ENCODE assay signal across 9 cellular contexts in genomic region chr14:106875503-106875902, GRCh38.
DNase-seq lines count a peak whose midpoint lies in the region; ATAC-seq and TF ChIP-seq lines count a peak whose summit lies in the region.
"Had no signal": no experiment of that assay in that cellular context is flagged by ENCODE, and none has a peak within 500 bp of the region (broad histone marks: within the 10 kb centered on the region; RNA-seq: fewer than 3 reads in every experiment).

No MANE protein-coding gene starts in this region.

- H3K4me1 ChIP-seq in OCI-LY1 (ENCODE audit: insufficient read depth, low read length, severe bottlenecking) = peaks cover 78% of the 10 kb centered on the region
- H3K4me1 ChIP-seq in esophagus squamous epithelium = no peaks in the 10 kb centered on the region

- H3K9ac ChIP-seq in OCI-LY1 (ENCODE audit: low read length) = peak overlapping the region; percentile 35; the same call in 1 of the 2 replicates

- no peak for TF ChIP-seq POLR2A in esophagus squamous epithelium (IDR thresholded peaks at IDR 0.05)

- H3K27ac Mint-ChIP-seq in glutamatergic neuron (ENCODE audit: unreplicated experiment) = no peak overlapping the region

- H3K4me3 ChIP-seq in OCI-LY1 (ENCODE audit: low read depth, low read length, poor library complexity, severe bottlenecking) (no peak overlapping the region), epithelial cell of proximal tubule (ENCODE audit: low read depth, low read length) (no peak overlapping the region), esophagus squamous epithelium (no peak overlapping the region)

- peak; percentile 98 for TF ChIP-seq CTCF in OCI-LY1 (IDR thresholded peaks at IDR 0.05; ENCODE audit: low read length)
- TF ChIP-seq CTCF in epithelial cell of proximal tubule (conservative IDR thresholded peaks at IDR 0.05; ENCODE audit: low read depth, low read length) = peak; percentile 54
- no peak for TF ChIP-seq CTCF in glutamatergic neuron (IDR thresholded peaks at IDR 0.05; ENCODE audit: partially characterized antibody, unreplicated experiment)
- TF ChIP-seq CTCF in esophagus squamous epithelium (IDR thresholded peaks at IDR 0.05) = no peak

- H3K36me3 Mint-ChIP-seq in glutamatergic neuron (ENCODE audit: unreplicated experiment) = peaks cover 7% of the 10 kb centered on the region

- H3K27me3 ChIP-seq in OCI-LY1 (ENCODE audit: insufficient read depth, low read length) (no peaks in the 10 kb centered on the region), esophagus squamous epithelium (peaks cover 0 to 45% (median 0%) of the 10 kb centered on the region in 4 donors)

- H4K20me1 ChIP-seq in OCI-LY1 (ENCODE audit: insufficient read depth, low read length) = no peaks in the 10 kb centered on the region

- no peaks in the 10 kb centered on the region for H3F3A ChIP-seq in OCI-LY1 (ENCODE audit: insufficient read depth, low read length)

- peaks cover 11% of the 10 kb centered on the region for H3K9me3 Mint-ChIP-seq in glutamatergic neuron (ENCODE audit: unreplicated experiment)

- intact Hi-C loops in esophagus squamous epithelium (cut with DNase I) = no loop called here

- H3K9me2 ChIP-seq in OCI-LY1 (ENCODE audit: low read depth, low read length) = no peaks in the 10 kb centered on the region

- H3K36me3 ChIP-seq in OCI-LY1 (ENCODE audit: insufficient read depth, low read length) (no peaks in the 10 kb centered on the region), esophagus squamous epithelium (no peaks in the 10 kb centered on the region)

- H3K9me3 ChIP-seq in OCI-LY1 (ENCODE audit: low read length) = no peaks in the 10 kb centered on the region
- H3K9me3 ChIP-seq in esophagus squamous epithelium = no peaks in the 10 kb centered on the region

- H3K27ac ChIP-seq in OCI-LY1 (ENCODE audit: low read depth, low read length, poor library complexity, severe bottlenecking) (peak overlapping the region; percentile 89), esophagus squamous epithelium (no peak overlapping the region)

- no peaks in the 10 kb centered on the region for H3K4me1 Mint-ChIP-seq in glutamatergic neuron (ENCODE audit: low read depth, unreplicated experiment)

- WGBS in esophagus squamous epithelium, 2 donors = 23 to 26% methylated on average over 4 of the region's 4 CpGs

- no peaks in the 10 kb centered on the region for H3K27me3 Mint-ChIP-seq in glutamatergic neuron (ENCODE audit: unreplicated experiment)

- H3K4me3 Mint-ChIP-seq in glutamatergic neuron (ENCODE audit: unreplicated experiment) = no peak overlapping the region

- no peaks in the 10 kb centered on the region for H3K79me2 ChIP-seq in OCI-LY1 (ENCODE audit: insufficient read depth, low read length)

- peak overlapping the region; percentile 38 for H3K4me2 ChIP-seq in OCI-LY1 (ENCODE audit: low read length)

- DNase-seq in CD1c-positive myeloid dendritic cell (ENCODE audit: extremely low spot score) = peak; percentile 40
- no peak for DNase-seq in epithelial cell of proximal tubule (ENCODE audit: low read depth)
- no peak for DNase-seq in glutamatergic neuron
- DNase-seq in esophagus squamous epithelium (lab: John Stamatoyannopoulos, UW) = no peak
- no peak for DNase-seq in NCI-H146 treated with DMSO at 0.1 percent for 48 hours (lab: John Stamatoyannopoulos, UW; ENCODE audit: unreplicated experiment)
- DNase-seq: NCI-H1048 had no signal

- no peak overlapping the region for H2AFZ ChIP-seq in OCI-LY1 (ENCODE audit: low read length)

- ATAC-seq in GM18907 (IDR thresholded peaks at IDR 0.05; ENCODE audit: unreplicated experiment) = peak; percentile 45
- no peak for ATAC-seq in esophagus mucosa

Comparison
In these comparisons a context has a peak if more than half of its experiments do, and no peak if none do; other contexts are left out.
1. CTCF ChIP-seq: peak in OCI-LY1 (single experiment) and epithelial cell of proximal tubule (single experiment); none in glutamatergic neuron (single experiment) and esophagus squamous epithelium (0 of 6).